Comparison of ENCODE assay signal across 10 cellular contexts in the genomic region with DNA sequence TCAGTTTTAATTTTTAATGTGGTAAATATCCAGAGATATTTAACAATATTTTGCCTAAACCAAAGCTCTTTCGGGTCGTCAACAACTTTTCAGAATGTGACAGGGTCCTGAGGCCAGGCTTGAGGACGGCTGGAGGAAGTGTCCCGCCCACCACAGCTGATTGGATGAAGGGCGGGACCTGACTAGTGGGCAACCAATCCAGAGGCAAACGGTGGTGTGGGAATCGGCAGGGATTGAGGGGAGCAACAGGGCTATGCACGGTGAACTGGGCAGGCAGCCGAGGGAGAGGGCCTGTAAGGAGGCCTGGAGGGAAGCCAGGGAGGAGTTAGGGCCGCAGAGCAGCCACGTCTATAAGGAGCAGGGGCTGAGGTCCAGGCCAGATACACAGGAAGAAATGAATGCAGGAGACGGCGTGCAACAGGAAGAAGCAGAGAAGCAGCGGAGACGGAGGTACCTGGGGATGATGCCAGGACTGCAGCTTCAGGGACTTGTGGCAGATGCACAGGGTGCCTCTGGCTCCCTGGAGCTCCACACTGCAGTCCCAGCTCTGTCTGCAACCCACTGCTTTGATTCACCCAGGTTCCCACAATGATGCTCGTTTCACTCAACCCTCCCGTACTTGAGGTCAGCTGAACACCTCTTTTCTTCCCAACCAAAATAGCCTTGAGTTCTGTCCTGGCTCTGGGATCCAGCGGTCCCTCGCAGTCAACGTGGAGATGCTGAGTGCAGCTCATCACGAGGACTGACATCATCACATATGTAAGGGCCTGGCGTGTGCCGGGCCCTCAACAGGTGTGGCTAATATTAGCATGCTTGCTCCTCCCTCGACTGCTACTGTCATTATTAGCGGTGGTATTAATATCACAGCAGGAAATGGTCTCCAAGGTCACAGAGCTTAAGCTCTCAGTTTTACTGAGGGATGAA. TPM values are rescaled to one million over a fixed set of nuclear protein-coding genes. Genes with fewer than 3 reads are reported as not detected.
DNase-seq lines count a peak whose midpoint lies in the region; ATAC-seq and TF ChIP-seq lines count a peak whose summit lies in the region.
"Had no signal": no experiment of that assay in that cellular context is flagged by ENCODE, and none has a peak within 500 bp of the region (broad histone marks: within the 10 kb centered on the region; RNA-seq: fewer than 3 reads in every experiment).

No MANE protein-coding gene starts in this region.

- no peaks in the 10 kb centered on the region for H3K27me3 Mint-ChIP-seq in activated T-cell treated with anti-CD3 and anti-CD28 coated beads, Interleukin-2, amount 50 U/mL, for 4 hours (ENCODE audit: low read depth)
- no peaks in the 10 kb centered on the region for H3K27me3 Mint-ChIP-seq in activated CD4-positive, alpha-beta memory T cell treated with anti-CD3 and anti-CD28 coated beads, Interleukin-2, amount 10 ng/mL, durations not matched to agents 7 days and 5 days
- H3K27me3 Mint-ChIP-seq: CD8-positive, alpha-beta memory T cell had no signal

- peaks cover 4% of the 10 kb centered on the region for H3K4me1 ChIP-seq in lower lobe of right lung

- H3K4me3 ChIP-seq in lower lobe of right lung, result peak overlapping the region; percentile 17

- no peaks in the 10 kb centered on the region for H3K36me3 ChIP-seq in lower lobe of right lung

- peak overlapping the region; percentile 59 for H3K4me3 Mint-ChIP-seq in activated T-cell treated with anti-CD3 and anti-CD28 coated beads, Interleukin-2, amount 50 U/mL, for 4 hours
- H3K4me3 Mint-ChIP-seq in activated CD4-positive, alpha-beta memory T cell treated with anti-CD3 and anti-CD28 coated beads, Interleukin-2, amount 10 ng/mL, durations not matched to agents 7 days and 5 days, result peak overlapping the region; percentile 31
- H3K4me3 Mint-ChIP-seq: mesothelial cell of epicardium had no signal

- no peaks in the 10 kb centered on the region for H3K9me3 Mint-ChIP-seq in activated T-cell treated with anti-CD3 and anti-CD28 coated beads, Interleukin-2, amount 50 U/mL, for 4 hours
- no peaks in the 10 kb centered on the region for H3K9me3 Mint-ChIP-seq in activated CD4-positive, alpha-beta memory T cell treated with anti-CD3 and anti-CD28 coated beads, Interleukin-2, amount 10 ng/mL, durations not matched to agents 7 days and 5 days

- TF ChIP-seq CTCF in lower lobe of right lung (IDR thresholded peaks at IDR 0.05), result no peak

- no peak for DNase-seq in activated T-cell treated with anti-CD3 and anti-CD28 coated beads, Interleukin-2, amount 50 U/mL, for 4 hours
- DNase-seq in activated T-cell treated with anti-CD3 and anti-CD28 coated beads for 4 hours, result no peak
- DNase-seq in HT-29 (ENCODE audit: low spot score), result peak; percentile 39
- no peak for DNase-seq in activated CD4-positive, alpha-beta memory T cell treated with anti-CD3 and anti-CD28 coated beads, Interleukin-2, amount 10 ng/mL, durations not matched to agents 7 days and 5 days
- DNase-seq in lower lobe of right lung, result peak; percentile 51
- DNase-seq in retina, result no peak
- DNase-seq in foreskin melanocyte, result no peak
- DNase-seq in UCSD-AML1 (lab: John Stamatoyannopoulos, UW; ENCODE audit: unreplicated experiment), result no peak

- no peaks in the 10 kb centered on the region for H3K9me3 ChIP-seq in lower lobe of right lung

- POLR2A ChIA-PET in activated CD4-positive, alpha-beta memory T cell treated with anti-CD3 and anti-CD28 coated beads, Interleukin-2, amount 10 ng/mL, durations not matched to agents 7 days and 5 days (lab: Charles Lee), result no interaction called here

- CTCF ChIA-PET in activated CD4-positive, alpha-beta memory T cell treated with anti-CD3 and anti-CD28 coated beads, Interleukin-2, amount 10 ng/mL, durations not matched to agents 7 days and 5 days (lab: Charles Lee), result interaction anchor here (0.6 to 1.8 kb wide), 3 partner anchors 44 to 172 kb away, joined by 3 read pairs; no protein-coding TSS in a partner anchor

- no peak overlapping the region for H3K27ac Mint-ChIP-seq in activated CD4-positive, alpha-beta memory T cell treated with anti-CD3 and anti-CD28 coated beads, Interleukin-2, amount 10 ng/mL, durations not matched to agents 7 days and 5 days
- H3K27ac Mint-ChIP-seq: mesothelial cell of epicardium had no signal

- intact Hi-C loops in lower lobe of right lung (cut with DNase I), result no loop called here

- H3K4me1 Mint-ChIP-seq in activated T-cell treated with anti-CD3 and anti-CD28 coated beads, Interleukin-2, amount 50 U/mL, for 4 hours (ENCODE audit: low read depth), result peaks cover 28% of the 10 kb centered on the region
- peaks cover 10% of the 10 kb centered on the region for H3K4me1 Mint-ChIP-seq in activated CD4-positive, alpha-beta memory T cell treated with anti-CD3 and anti-CD28 coated beads, Interleukin-2, amount 10 ng/mL, durations not matched to agents 7 days and 5 days

- no peak overlapping the region for H3K27ac ChIP-seq in lower lobe of right lung

- no peaks in the 10 kb centered on the region for H3K27me3 ChIP-seq in lower lobe of right lung (ENCODE audit: low read depth)

- no peak for ATAC-seq in activated T-cell treated with anti-CD3 and anti-CD28 coated beads, Interleukin-2, amount 50 U/mL, for 4 hours
- no peak for ATAC-seq in lower lobe of right lung

- H3K36me3 Mint-ChIP-seq in activated T-cell treated with anti-CD3 and anti-CD28 coated beads, Interleukin-2, amount 50 U/mL, for 4 hours (ENCODE audit: insufficient read depth), result no peaks in the 10 kb centered on the region
- H3K36me3 Mint-ChIP-seq in activated CD4-positive, alpha-beta memory T cell treated with anti-CD3 and anti-CD28 coated beads, Interleukin-2, amount 10 ng/mL, durations not matched to agents 7 days and 5 days (ENCODE audit: low read depth), result no peaks in the 10 kb centered on the region
- H3K36me3 Mint-ChIP-seq: CD8-positive, alpha-beta memory T cell; mesothelial cell of epicardium had no signal

RNA-seq across cellular contexts. Expression of gene ZMIZ1, which starts 45.9 kb away (rescaled TPM):
- total RNA-seq in activated T-cell treated with anti-CD3 and anti-CD28 coated beads, Interleukin-2, amount 50 U/mL, for 4 hours, result 10 to 100 TPM; 17.7 to 21.0 (median 18.0) TPM
- total RNA-seq in HT-29 (2014; rRNA removed; shearing (Covaris generic)), result 21.0 and 27.5 TPM in 2 replicates
- total RNA-seq in activated CD4-positive, alpha-beta memory T cell treated with anti-CD3 and anti-CD28 coated beads, Interleukin-2, amount 10 ng/mL, durations not matched to agents 7 days and 5 days, result 10 to 100 TPM; 46.9 to 47.0 TPM
- total RNA-seq in lower lobe of right lung, result 102 TPM

Comparison
In these comparisons a context has a peak if more than half of its experiments do, and no peak if none do; other contexts are left out.
1. DNase-seq: peak in HT-29 (single experiment) and lower lobe of right lung (single experiment); none in activated T-cell treated with anti-CD3 and anti-CD28 coated beads, Interleukin-2, amount 50 U/mL, for 4 hours (single experiment), activated T-cell treated with anti-CD3 and anti-CD28 coated beads for 4 hours (single experiment), activated CD4-positive, alpha-beta memory T cell treated with anti-CD3 and anti-CD28 coated beads, Interleukin-2, amount 10 ng/mL, durations not matched to agents 7 days and 5 days (single experiment), retina (single experiment), foreskin melanocyte (single experiment) and UCSD-AML1 (single experiment).